Comparison of ENCODE assay signal across 8 cellular contexts in the genomic region with DNA sequence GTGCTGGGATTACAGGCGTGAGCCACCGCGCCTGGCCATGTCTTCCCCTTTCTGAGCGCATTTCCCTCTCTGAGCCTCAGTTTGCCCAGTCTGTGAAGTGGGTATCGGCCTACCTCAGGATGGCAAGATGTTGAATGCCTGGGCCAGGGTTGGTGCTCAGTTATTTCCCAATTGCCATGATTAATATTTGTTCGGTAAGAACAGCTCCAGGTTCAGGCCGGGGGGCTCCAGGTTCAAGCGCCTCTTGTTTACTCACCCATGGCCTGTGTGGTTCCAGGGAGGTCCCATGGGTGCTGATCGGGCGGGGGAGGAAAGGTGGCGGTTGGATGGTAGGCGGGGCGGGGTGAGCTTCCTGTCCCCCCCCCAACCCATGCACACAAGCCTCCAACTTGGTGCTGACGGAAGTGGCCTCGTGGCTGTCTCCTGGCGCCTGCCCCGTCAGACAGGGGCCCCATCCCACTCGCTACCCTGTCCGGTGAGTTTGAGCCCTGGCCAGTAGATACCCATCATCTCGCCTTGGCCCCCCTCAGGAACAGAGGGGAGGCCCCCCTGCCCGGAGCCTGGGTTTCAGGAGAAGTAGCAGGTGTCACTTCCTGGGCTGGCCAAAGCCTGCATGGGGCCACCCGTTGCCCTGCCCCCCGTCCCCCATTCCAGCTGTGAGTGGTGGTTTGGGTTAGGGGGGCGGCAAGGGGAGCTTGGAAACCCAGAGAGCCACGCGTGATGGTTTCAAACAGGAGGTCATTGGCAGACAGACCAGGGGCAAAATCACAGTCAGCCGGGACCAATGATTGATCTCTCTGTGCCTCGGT. TPM values are rescaled to one million over a fixed set of nuclear protein-coding genes. Genes with fewer than 3 reads are reported as not detected.
DNase-seq lines count a peak whose midpoint lies in the region; ATAC-seq and TF ChIP-seq lines count a peak whose summit lies in the region.

FCHO1 (plus strand) TSS at position 375 of the 809 bp plus-strand sequence. CDS start 3,688 bp downstream, outside the sequence.

- peak within 1 kb of the TSS; percentile 79 for H3K27ac ChIP-seq in CD8-positive, alpha-beta memory T cell (ENCODE audit: low read depth, low read length)
- H3K27ac ChIP-seq in ascending aorta: no peak within 1 kb of the TSS
- no peak within 1 kb of the TSS for H3K27ac ChIP-seq in osteoblast (ENCODE audit: low read depth, low read length)
- H3K27ac ChIP-seq in upper lobe of right lung: peak within 1 kb of the TSS; percentile 58

- no peak within 1 kb of the TSS for H2AFZ ChIP-seq in osteoblast (ENCODE audit: low read length)

- no peak for TF ChIP-seq CTCF in ascending aorta (IDR thresholded peaks at IDR 0.05)
- TF ChIP-seq CTCF in osteoblast (IDR thresholded peaks at IDR 0.05; ENCODE audit: extremely low read depth, low read depth, low read length): no peak
- TF ChIP-seq CTCF in upper lobe of right lung (IDR thresholded peaks at IDR 0.05): no peak

- no peak within 1 kb of the TSS for H3K4me2 ChIP-seq in osteoblast (ENCODE audit: insufficient read depth, low read length)

- CTCF ChIA-PET in CD8-positive, alpha-beta memory T cell (lab: Charles Lee): interaction anchor here (0.7 to 2.1 kb wide), 8 partner anchors 16 to 203 kb away, joined by 3 to 6 read pairs (median 4); partner anchors contain the start of gene RPL18A

- H3K79me2 ChIP-seq in osteoblast (ENCODE audit: insufficient read depth, low read length): no peaks in the 10 kb centered on the region

- peaks cover 0 to 1% of the 10 kb centered on the region in 2 donors for H3K27me3 Mint-ChIP-seq in CD8-positive, alpha-beta memory T cell

- peak within 1 kb of the TSS; percentile 87 to 98 (median 95) for H3K4me3 Mint-ChIP-seq in CD8-positive, alpha-beta memory T cell

- peaks cover 47 to 72% (median 61%) of the 10 kb centered on the region in 3 donors for H3K4me1 Mint-ChIP-seq in CD8-positive, alpha-beta memory T cell

- POLR2A ChIA-PET in CD8-positive, alpha-beta memory T cell (lab: Charles Lee): interaction anchor here (0.6 to 1.4 kb wide), 4 partner anchors 29 to 108 kb away, joined by 3 to 6 read pairs (median 5); partner anchors contain the start of genes JAK3, MAP1S and RPL18A

- peak; percentile 81 to 93 (median 85) for DNase-seq in CD8-positive, alpha-beta memory T cell
- peak; percentile 83 for DNase-seq in UCSD-AML1 (lab: John Stamatoyannopoulos, UW; ENCODE audit: unreplicated experiment)
- peak; percentile 25 to 73 for DNase-seq in ascending aorta (ENCODE audit: low spot score in 2 of 2)
- DNase-seq in osteoblast (ENCODE audit: insufficient read length, low spot score, missing footprints): peak; percentile 74
- peak; percentile 79 for DNase-seq in upper lobe of right lung
- DNase-seq in LoVo (ENCODE audit: low spot score): no peak

- intact Hi-C loops in ascending aorta (cut with DNase I) (no loop called here), upper lobe of right lung (cut with DNase I) (no loop called here)

- ATAC-seq in HG02943 (IDR thresholded peaks at IDR 0.05; ENCODE audit: low read depth, unreplicated experiment) (peak; percentile 41), upper lobe of right lung (peak; percentile 54), GM21619 (IDR thresholded peaks at IDR 0.05; ENCODE audit: unreplicated experiment) (no peak)

- no peaks in the 10 kb centered on the region for H3K9me3 Mint-ChIP-seq in CD8-positive, alpha-beta memory T cell

- peak within 1 kb of the TSS; percentile 74 to 98 (median 96) for H3K27ac Mint-ChIP-seq in CD8-positive, alpha-beta memory T cell

- peak within 1 kb of the TSS; percentile 90 for H3K4me3 ChIP-seq in CD8-positive, alpha-beta memory T cell (ENCODE audit: low read length)
- H3K4me3 ChIP-seq in ascending aorta (peak within 1 kb of the TSS in 1 of 2 donors; percentile 31), osteoblast (ENCODE audit: insufficient read depth, low read length) (no peak within 1 kb of the TSS), upper lobe of right lung (peak within 1 kb of the TSS; percentile 37)

- H4K20me1 ChIP-seq in osteoblast (ENCODE audit: insufficient read depth, low read length): no peaks in the 10 kb centered on the region

- no peaks in the 10 kb centered on the region for H3K36me3 ChIP-seq in CD8-positive, alpha-beta memory T cell (ENCODE audit: insufficient read depth, low read length)
- H3K36me3 ChIP-seq in ascending aorta (no peaks in the 10 kb centered on the region), osteoblast (ENCODE audit: insufficient read depth, low read length) (no peaks in the 10 kb centered on the region), upper lobe of right lung (no peaks in the 10 kb centered on the region)

- H3K27me3 ChIP-seq in CD8-positive, alpha-beta memory T cell (ENCODE audit: insufficient read depth, low read length, poor library complexity, severe bottlenecking): no peaks in the 10 kb centered on the region
- no peaks in the 10 kb centered on the region for H3K27me3 ChIP-seq in ascending aorta
- peaks cover 7% of the 10 kb centered on the region for H3K27me3 ChIP-seq in osteoblast (ENCODE audit: insufficient read depth, low read length)
- no peaks in the 10 kb centered on the region for H3K27me3 ChIP-seq in upper lobe of right lung

- H3K9me3 ChIP-seq in CD8-positive, alpha-beta memory T cell (ENCODE audit: low read length): no peaks in the 10 kb centered on the region
- H3K9me3 ChIP-seq in ascending aorta: no peaks in the 10 kb centered on the region
- H3K9me3 ChIP-seq in osteoblast (ENCODE audit: low read depth, low read length): no peaks in the 10 kb centered on the region
- H3K9me3 ChIP-seq in upper lobe of right lung: no peaks in the 10 kb centered on the region

- peaks cover 3 to 31% (median 6%) of the 10 kb centered on the region in 3 donors for H3K36me3 Mint-ChIP-seq in CD8-positive, alpha-beta memory T cell

- H3K4me1 ChIP-seq in CD8-positive, alpha-beta memory T cell (ENCODE audit: insufficient read depth, low read length): peaks cover 64% of the 10 kb centered on the region
- H3K4me1 ChIP-seq in ascending aorta (peaks cover 0 to 5% of the 10 kb centered on the region in 2 donors), osteoblast (ENCODE audit: insufficient read depth, low read length) (peaks cover 3% of the 10 kb centered on the region), upper lobe of right lung (peaks cover 11% of the 10 kb centered on the region)

RNA-seq across cellular contexts. Expression of gene FCHO1, which starts in this region (rescaled TPM):
- total RNA-seq in CD8-positive, alpha-beta memory T cell: 10 to 100 TPM; 37.7 to 38.7 TPM
- polyA plus RNA-seq in CD8-positive, alpha-beta memory T cell: 23.0 TPM
- total RNA-seq in ascending aorta (not detected), osteoblast (0.72 TPM in 1 of 2 replicates, not detected in the other), upper lobe of right lung (7.4 TPM)

Comparison
In these comparisons a context has a peak if more than half of its experiments do, and no peak if none do; other contexts are left out.
1. Peak in DNase-seq in ascending aorta; RNA of the gene not detected or under 1 TPM.
2. Peak in DNase-seq in osteoblast; RNA of the gene not detected or under 1 TPM.
3. H3K27ac ChIP-seq: peak in CD8-positive, alpha-beta memory T cell (single experiment) and upper lobe of right lung (single experiment); none in ascending aorta (0 of 2) and osteoblast (single experiment).